ENCODE assay signal across 1 cellular context in the genomic region with DNA sequence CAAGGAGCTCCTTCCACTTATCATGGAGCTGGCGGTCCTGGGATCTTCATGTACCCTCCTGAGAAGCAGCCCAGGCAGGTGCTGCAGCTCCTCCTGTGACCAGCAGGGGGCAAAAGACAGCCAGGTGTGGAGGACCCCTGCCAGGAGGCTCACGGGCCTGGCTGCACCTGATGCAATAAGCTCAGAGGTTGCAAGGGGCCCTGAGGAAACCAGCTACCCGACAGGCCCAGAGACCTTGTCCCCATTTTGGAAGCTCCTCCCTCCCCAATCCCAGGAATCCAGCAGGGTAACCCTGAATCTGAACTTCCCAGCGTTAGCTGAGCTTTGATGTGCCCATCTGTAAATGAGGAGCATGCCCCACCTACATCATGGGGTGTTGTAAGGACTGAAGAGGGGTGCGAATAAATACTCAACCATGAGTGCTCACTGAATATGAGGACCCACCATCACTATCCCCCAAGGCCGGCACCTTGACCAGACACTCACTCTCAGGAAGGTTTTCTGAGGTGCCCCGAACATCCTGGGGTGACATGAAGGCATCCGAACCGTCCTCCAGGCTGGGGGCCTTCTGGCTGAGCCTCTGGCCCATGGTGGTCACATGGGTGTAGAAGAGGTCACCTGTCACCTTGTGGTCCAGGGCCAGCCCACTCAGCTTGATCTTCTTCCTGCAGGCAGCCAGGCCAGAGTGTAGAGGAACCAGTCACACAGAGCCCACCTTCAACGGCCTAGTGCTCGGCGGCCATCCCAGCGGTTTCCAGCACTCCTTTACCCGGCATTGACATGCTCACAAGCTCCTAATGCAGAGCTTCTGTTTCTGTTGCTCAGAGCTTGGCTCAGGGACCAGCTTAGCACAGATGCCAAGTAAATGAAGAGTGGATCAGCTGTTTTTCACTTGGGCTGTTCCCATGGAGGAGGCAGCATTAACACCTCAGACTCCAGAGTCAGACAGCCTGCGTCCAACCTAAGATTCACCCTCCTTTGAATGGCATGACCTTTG.
TF ChIP-seq lines count a peak whose summit lies in the region.

No MANE protein-coding gene starts in this region.

TF ChIP-seq in HepG2, 621 proteins besides CTCF, POLR2A, EP300 and RAD21 (continued from another document and continues in another):
- TF ChIP-seq ZBED4 (CRISPR knock-in tag; IDR thresholded peaks at IDR 0.05; ENCODE audit: borderline replicate concordance) (no peak), FOXK2 (IDR thresholded peaks at IDR 0.05) (no peak), BRD4 (CRISPR knock-in tag; IDR thresholded peaks at IDR 0.05) (no peak), JUNB (CRISPR knock-in tag; IDR thresholded peaks at IDR 0.05; ENCODE audit: borderline replicate concordance) (no peak), ZNF430 (CRISPR knock-in tag; IDR thresholded peaks at IDR 0.05) (no peak), DR1 (CRISPR knock-in tag; IDR thresholded peaks at IDR 0.05) (no peak), ZNF747 (CRISPR knock-in tag; IDR thresholded peaks at IDR 0.05; ENCODE audit: borderline replicate concordance) (no peak; the same call in 1 of the 2 replicates), MATR3 (CRISPR knock-in tag; IDR thresholded peaks at IDR 0.05) (no peak), SRF (IDR thresholded peaks at IDR 0.05; ENCODE audit: low read depth, low read length) (no peak), ZXDC (CRISPR knock-in tag; IDR thresholded peaks at IDR 0.05) (no peak), NFIC (IDR thresholded peaks at IDR 0.05; ENCODE audit: low read length) (no peak), FOSL1 (CRISPR knock-in tag; IDR thresholded peaks at IDR 0.05; ENCODE audit: borderline replicate concordance) (no peak), ZNF501 (CRISPR knock-in tag; IDR thresholded peaks at IDR 0.05) (no peak; the same call in 1 of the 2 replicates), ZNF101 (CRISPR knock-in tag; IDR thresholded peaks at IDR 0.05; ENCODE audit: borderline replicate concordance, low read depth) (no peak), ZNF891 (CRISPR knock-in tag; IDR thresholded peaks at IDR 0.05) (no peak), ZNF235 (CRISPR knock-in tag; IDR thresholded peaks at IDR 0.05; ENCODE audit: borderline replicate concordance) (no peak), PAX8 (CRISPR knock-in tag; IDR thresholded peaks at IDR 0.05; ENCODE audit: borderline replicate concordance) (no peak), RBFOX2 (IDR thresholded peaks at IDR 0.05; ENCODE audit: low read depth, low read length) (no peak), AKAP8 (CRISPR knock-in tag; IDR thresholded peaks at IDR 0.05) (no peak), ZFP1 (CRISPR knock-in tag; IDR thresholded peaks at IDR 0.05) (no peak), JDP2 (CRISPR knock-in tag; IDR thresholded peaks at IDR 0.05; ENCODE audit: borderline replicate concordance) (no peak), RARG (CRISPR knock-in tag; IDR thresholded peaks at IDR 0.05; ENCODE audit: low read depth) (no peak), KLF11 (CRISPR knock-in tag; IDR thresholded peaks at IDR 0.05) (no peak), ADNP (CRISPR knock-in tag; IDR thresholded peaks at IDR 0.05) (no peak), ZNF12 (CRISPR knock-in tag; IDR thresholded peaks at IDR 0.05) (no peak), ZNF879 (CRISPR knock-in tag; IDR thresholded peaks at IDR 0.05) (no peak), ZBTB1 (CRISPR knock-in tag; IDR thresholded peaks at IDR 0.05; ENCODE audit: borderline replicate concordance) (no peak), SETDB1 (CRISPR knock-in tag; IDR thresholded peaks at IDR 0.05; ENCODE audit: borderline replicate concordance) (no peak), RXRA (CRISPR knock-in tag; IDR thresholded peaks at IDR 0.05) (peak; percentile 18; the same call in 1 of the 2 replicates), CREBL2 (CRISPR knock-in tag; IDR thresholded peaks at IDR 0.05; ENCODE audit: borderline replicate concordance) (0 out of 2 replicates have a peak, but pooled peaks have one; percentile 43), ZNF792 (CRISPR knock-in tag; IDR thresholded peaks at IDR 0.05) (no peak)
- TF ChIP-seq, protein P1, sequence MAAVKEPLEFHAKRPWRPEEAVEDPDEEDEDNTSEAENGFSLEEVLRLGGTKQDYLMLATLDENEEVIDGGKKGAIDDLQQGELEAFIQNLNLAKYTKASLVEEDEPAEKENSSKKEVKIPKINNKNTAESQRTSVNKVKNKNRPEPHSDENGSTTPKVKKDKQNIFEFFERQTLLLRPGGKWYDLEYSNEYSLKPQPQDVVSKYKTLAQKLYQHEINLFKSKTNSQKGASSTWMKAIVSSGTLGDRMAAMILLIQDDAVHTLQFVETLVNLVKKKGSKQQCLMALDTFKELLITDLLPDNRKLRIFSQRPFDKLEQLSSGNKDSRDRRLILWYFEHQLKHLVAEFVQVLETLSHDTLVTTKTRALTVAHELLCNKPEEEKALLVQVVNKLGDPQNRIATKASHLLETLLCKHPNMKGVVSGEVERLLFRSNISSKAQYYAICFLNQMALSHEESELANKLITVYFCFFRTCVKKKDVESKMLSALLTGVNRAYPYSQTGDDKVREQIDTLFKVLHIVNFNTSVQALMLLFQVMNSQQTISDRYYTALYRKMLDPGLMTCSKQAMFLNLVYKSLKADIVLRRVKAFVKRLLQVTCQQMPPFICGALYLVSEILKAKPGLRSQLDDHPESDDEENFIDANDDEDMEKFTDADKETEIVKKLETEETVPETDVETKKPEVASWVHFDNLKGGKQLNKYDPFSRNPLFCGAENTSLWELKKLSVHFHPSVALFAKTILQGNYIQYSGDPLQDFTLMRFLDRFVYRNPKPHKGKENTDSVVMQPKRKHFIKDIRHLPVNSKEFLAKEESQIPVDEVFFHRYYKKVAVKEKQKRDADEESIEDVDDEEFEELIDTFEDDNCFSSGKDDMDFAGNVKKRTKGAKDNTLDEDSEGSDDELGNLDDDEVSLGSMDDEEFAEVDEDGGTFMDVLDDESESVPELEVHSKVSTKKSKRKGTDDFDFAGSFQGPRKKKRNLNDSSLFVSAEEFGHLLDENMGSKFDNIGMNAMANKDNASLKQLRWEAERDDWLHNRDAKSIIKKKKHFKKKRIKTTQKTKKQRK (IDR thresholded peaks at IDR 0.05; ENCODE audit: low read length) = no peak
- TF ChIP-seq, protein P2, sequence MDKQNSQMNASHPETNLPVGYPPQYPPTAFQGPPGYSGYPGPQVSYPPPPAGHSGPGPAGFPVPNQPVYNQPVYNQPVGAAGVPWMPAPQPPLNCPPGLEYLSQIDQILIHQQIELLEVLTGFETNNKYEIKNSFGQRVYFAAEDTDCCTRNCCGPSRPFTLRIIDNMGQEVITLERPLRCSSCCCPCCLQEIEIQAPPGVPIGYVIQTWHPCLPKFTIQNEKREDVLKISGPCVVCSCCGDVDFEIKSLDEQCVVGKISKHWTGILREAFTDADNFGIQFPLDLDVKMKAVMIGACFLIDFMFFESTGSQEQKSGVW (CRISPR knock-in tag; IDR thresholded peaks at IDR 0.05; ENCODE audit: borderline replicate concordance) = no peak
- TF ChIP-seq, protein P3, sequence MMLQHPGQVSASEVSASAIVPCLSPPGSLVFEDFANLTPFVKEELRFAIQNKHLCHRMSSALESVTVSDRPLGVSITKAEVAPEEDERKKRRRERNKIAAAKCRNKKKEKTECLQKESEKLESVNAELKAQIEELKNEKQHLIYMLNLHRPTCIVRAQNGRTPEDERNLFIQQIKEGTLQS (CRISPR knock-in tag; IDR thresholded peaks at IDR 0.05) = 0 out of 2 replicates have a peak, but pooled peaks have one; percentile 74
- TF ChIP-seq, protein P4, sequence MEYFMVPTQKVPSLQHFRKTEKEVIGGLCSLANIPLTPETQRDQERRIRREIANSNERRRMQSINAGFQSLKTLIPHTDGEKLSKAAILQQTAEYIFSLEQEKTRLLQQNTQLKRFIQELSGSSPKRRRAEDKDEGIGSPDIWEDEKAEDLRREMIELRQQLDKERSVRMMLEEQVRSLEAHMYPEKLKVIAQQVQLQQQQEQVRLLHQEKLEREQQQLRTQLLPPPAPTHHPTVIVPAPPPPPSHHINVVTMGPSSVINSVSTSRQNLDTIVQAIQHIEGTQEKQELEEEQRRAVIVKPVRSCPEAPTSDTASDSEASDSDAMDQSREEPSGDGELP (IDR thresholded peaks at IDR 0.05; ENCODE audit: borderline replicate concordance, low read depth) = no peak
- TF ChIP-seq, protein P5, sequence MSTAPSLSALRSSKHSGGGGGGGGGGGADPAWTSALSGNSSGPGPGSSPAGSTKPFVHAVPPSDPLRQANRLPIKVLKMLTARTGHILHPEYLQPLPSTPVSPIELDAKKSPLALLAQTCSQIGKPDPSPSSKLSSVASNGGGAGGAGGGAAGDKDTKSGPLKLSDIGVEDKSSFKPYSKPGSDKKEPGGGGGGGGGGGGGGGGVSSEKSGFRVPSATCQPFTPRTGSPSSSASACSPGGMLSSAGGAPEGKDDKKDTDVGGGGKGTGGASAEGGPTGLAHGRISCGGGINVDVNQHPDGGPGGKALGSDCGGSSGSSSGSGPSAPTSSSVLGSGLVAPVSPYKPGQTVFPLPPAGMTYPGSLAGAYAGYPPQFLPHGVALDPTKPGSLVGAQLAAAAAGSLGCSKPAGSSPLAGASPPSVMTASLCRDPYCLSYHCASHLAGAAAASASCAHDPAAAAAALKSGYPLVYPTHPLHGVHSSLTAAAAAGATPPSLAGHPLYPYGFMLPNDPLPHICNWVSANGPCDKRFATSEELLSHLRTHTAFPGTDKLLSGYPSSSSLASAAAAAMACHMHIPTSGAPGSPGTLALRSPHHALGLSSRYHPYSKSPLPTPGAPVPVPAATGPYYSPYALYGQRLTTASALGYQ (CRISPR knock-in tag; IDR thresholded peaks at IDR 0.05) = no peak
- TF ChIP-seq, protein P6, sequence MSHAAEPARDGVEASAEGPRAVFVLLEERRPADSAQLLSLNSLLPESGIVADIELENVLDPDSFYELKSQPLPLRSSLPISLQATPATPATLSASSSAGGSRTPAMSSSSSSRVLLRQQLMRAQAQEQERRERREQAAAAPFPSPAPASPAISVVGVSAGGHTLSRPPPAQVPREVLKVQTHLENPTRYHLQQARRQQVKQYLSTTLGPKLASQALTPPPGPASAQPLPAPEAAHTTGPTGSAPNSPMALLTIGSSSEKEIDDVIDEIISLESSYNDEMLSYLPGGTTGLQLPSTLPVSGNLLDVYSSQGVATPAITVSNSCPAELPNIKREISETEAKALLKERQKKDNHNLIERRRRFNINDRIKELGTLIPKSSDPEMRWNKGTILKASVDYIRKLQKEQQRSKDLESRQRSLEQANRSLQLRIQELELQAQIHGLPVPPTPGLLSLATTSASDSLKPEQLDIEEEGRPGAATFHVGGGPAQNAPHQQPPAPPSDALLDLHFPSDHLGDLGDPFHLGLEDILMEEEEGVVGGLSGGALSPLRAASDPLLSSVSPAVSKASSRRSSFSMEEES (CRISPR knock-in tag; IDR thresholded peaks at IDR 0.05) = no peak; the same call in 1 of the 2 replicates
- TF ChIP-seq, protein P7, sequence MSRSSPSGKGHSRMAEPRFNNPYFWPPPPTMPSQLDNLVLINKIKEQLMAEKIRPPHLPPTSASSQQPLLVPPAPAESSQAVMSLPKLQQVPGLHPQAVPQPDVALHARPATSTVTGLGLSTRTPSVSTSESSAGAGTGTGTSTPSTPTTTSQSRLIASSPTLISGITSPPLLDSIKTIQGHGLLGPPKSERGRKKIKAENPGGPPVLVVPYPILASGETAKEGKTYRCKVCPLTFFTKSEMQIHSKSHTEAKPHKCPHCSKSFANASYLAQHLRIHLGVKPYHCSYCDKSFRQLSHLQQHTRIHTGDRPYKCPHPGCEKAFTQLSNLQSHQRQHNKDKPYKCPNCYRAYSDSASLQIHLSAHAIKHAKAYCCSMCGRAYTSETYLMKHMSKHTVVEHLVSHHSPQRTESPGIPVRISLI (CRISPR knock-in tag; IDR thresholded peaks at IDR 0.05; ENCODE audit: borderline replicate concordance) = no peak
- TF ChIP-seq, protein P8, sequence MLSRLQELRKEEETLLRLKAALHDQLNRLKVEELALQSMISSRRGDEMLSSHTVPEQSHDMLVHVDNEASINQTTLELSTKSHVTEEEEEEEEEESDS (CRISPR knock-in tag; IDR thresholded peaks at IDR 0.05; ENCODE audit: borderline replicate concordance) = no peak
